8 cellular contexts compared by ENCODE assay signal in genomic region chr3:149273096-149273751, GRCh38. TPM values are rescaled to one million over a fixed set of nuclear protein-coding genes. Genes with fewer than 3 reads are reported as not detected.
A peak's percentile ranks its signal among the peaks of the same experiment; 100 is the strongest.
DNase-seq lines count a peak whose midpoint lies in the region; ATAC-seq, FAIRE-seq and TF ChIP-seq lines count a peak whose summit lies in the region.

No MANE protein-coding gene starts in this region.

- H3K4me1 Mint-ChIP-seq in CD14-positive monocyte = peaks cover 12% of the 10 kb centered on the region

- 0% methylated on average over 2 of the region's 4 CpGs for WGBS in mesenchymal stem cell

- no peak overlapping the region for H2AFZ ChIP-seq in mesenchymal stem cell (ENCODE audit: low read depth, low read length)

- H3K9me3 ChIP-seq in mesenchymal stem cell (ENCODE audit: control insufficient read depth, low read length) (no peaks in the 10 kb centered on the region), vagina (no peaks in the 10 kb centered on the region)

- H3K27me3 ChIP-seq in mesenchymal stem cell (ENCODE audit: control insufficient read depth in 1 of 2, insufficient read depth in 1 of 2, low read length in 2 of 2) (no peaks in the 10 kb centered on the region), vagina (no peaks in the 10 kb centered on the region)

- FAIRE-seq in endometrium (lab: Jason Lieb, UNC) = peak; percentile 95

- H3K27ac ChIP-seq in mesenchymal stem cell (ENCODE audit: low read length, poor library complexity, severe bottlenecking) = no peak overlapping the region
- no peak overlapping the region for H3K27ac ChIP-seq in vagina

- no peak overlapping the region for H2BK5ac ChIP-seq in mesenchymal stem cell (ENCODE audit: low read depth, low read length, poor library complexity, severe bottlenecking)

- H3K36me3 ChIP-seq in mesenchymal stem cell (ENCODE audit: control insufficient read depth in 1 of 2, insufficient read depth in 2 of 2, low read depth in 1 of 2, low read length in 2 of 2) (no peaks in the 10 kb centered on the region), vagina (no peaks in the 10 kb centered on the region)

- H2BK15ac ChIP-seq in mesenchymal stem cell (ENCODE audit: low read depth, poor library complexity, severe bottlenecking) = no peak overlapping the region

- no peak overlapping the region for H3K4me3 ChIP-seq in mesenchymal stem cell (ENCODE audit: insufficient read depth in 1 of 2, low read depth in 1 of 2, low read length in 2 of 2)
- no peak overlapping the region for H3K4me3 ChIP-seq in vagina

- no peak overlapping the region for H3K23ac ChIP-seq in mesenchymal stem cell (ENCODE audit: low read length in 2 of 2)

- H3K4me1 ChIP-seq in mesenchymal stem cell (ENCODE audit: control insufficient read depth, insufficient read depth, low read depth, low read length) (no peaks in the 10 kb centered on the region), vagina (no peaks in the 10 kb centered on the region)

- peak overlapping the region in 1 of 2 experiments; percentile 4 for H3K18ac ChIP-seq in mesenchymal stem cell (ENCODE audit: low read depth in 1 of 2, low read length in 2 of 2)

- no peak overlapping the region for H3K14ac ChIP-seq in mesenchymal stem cell (ENCODE audit: low read length in 2 of 2)

- H3K27ac Mint-ChIP-seq in CD14-positive monocyte = no peak overlapping the region

- H3K79me1 ChIP-seq in mesenchymal stem cell (replicated peaks; ENCODE audit: low read length, poor library complexity, severe bottlenecking) = no peaks in the 10 kb centered on the region

- no peak overlapping the region for H3K4me3 Mint-ChIP-seq in CD14-positive monocyte

- H3K36me3 Mint-ChIP-seq in CD14-positive monocyte = no peaks in the 10 kb centered on the region

- H3K4me2 ChIP-seq in mesenchymal stem cell (ENCODE audit: low read length, poor library complexity, severe bottlenecking) = no peak overlapping the region

- no peak overlapping the region for H4K8ac ChIP-seq in mesenchymal stem cell (ENCODE audit: low read length)

- peak; percentile 97 for TF ChIP-seq CTCF in CD14-positive monocyte (IDR thresholded peaks at IDR 0.05)
- TF ChIP-seq CTCF in vagina (IDR thresholded peaks at IDR 0.05) = peak; percentile 68 to 95 (median 70)

- peak overlapping the region; percentile 46 for H3K9ac ChIP-seq in mesenchymal stem cell (ENCODE audit: low read length)

- intact Hi-C loops in CD14-positive monocyte (cut with micrococcal nuclease) = loop anchor here (2.0 to 10.0 kb wide), 2 partner anchors 152 to 318 kb away; no protein-coding TSS in a partner anchor
- intact Hi-C loops in vagina (cut with DNase I) = loop anchor here (1.0 to 5.0 kb wide), 2 partner anchors 151 to 318 kb away; no protein-coding TSS in a partner anchor

- no peak overlapping the region for H2BK120ac ChIP-seq in mesenchymal stem cell (ENCODE audit: low read depth, low read length)

- H2BK12ac ChIP-seq in mesenchymal stem cell (ENCODE audit: low read length in 2 of 2) = no peak overlapping the region

- no peaks in the 10 kb centered on the region for H3K27me3 Mint-ChIP-seq in CD14-positive monocyte (ENCODE audit: low read depth in 3 of 3)

- TF ChIP-seq POLR2A in vagina (IDR thresholded peaks at IDR 0.05) = no peak

- DNase-seq in CD14-positive monocyte (ENCODE audit: low spot score) (no peak), NCI-H1105 (lab: John Stamatoyannopoulos, UW) (peak; percentile 83), SIG-M5 treated with dmso at 0.1 percent for 504 hours (lab: John Stamatoyannopoulos, UW; ENCODE audit: unreplicated experiment) (peak; percentile 90), mesenchymal stem cell (peak; percentile 87), vagina (ENCODE audit: extremely low spot score in 2 of 2) (no peak)

- no peak overlapping the region for H4K91ac ChIP-seq in mesenchymal stem cell (ENCODE audit: low read length)

- peak; percentile 50 for ATAC-seq in GM18499 (IDR thresholded peaks at IDR 0.05; ENCODE audit: insufficient read depth, unreplicated experiment)
- peak; percentile 70 for ATAC-seq in HG02884 (IDR thresholded peaks at IDR 0.05; ENCODE audit: unreplicated experiment)

- no peak overlapping the region for H2AK5ac ChIP-seq in mesenchymal stem cell (ENCODE audit: low read length, severe bottlenecking)

- no peaks in the 10 kb centered on the region for H3K9me3 Mint-ChIP-seq in CD14-positive monocyte

- H3K4ac ChIP-seq in mesenchymal stem cell (ENCODE audit: low read depth in 1 of 2, low read length in 2 of 2) = no peak overlapping the region

RNA-seq across cellular contexts. Expression of gene CP, which starts 51.6 kb away (rescaled TPM):
- polyA plus RNA-seq in CD14-positive monocyte = not detected
- polyA plus RNA-seq in mesenchymal stem cell (2013, experiment 1 of 2) = 0.04 TPM
- 0.15 TPM for polyA plus RNA-seq in mesenchymal stem cell (2013, experiment 2 of 2)
- total RNA-seq in vagina = 26.3 TPM

Comparison
In these comparisons a context has a peak if more than half of its experiments do, and no peak if none do; other contexts are left out.
1. DNase-seq: peak in NCI-H1105 (single experiment), SIG-M5 treated with dmso at 0.1 percent for 504 hours (single experiment) and mesenchymal stem cell (single experiment); none in CD14-positive monocyte (single experiment) and vagina (0 of 2).